In genomic region chr2:145106293-145106692, GRCh38 we compare ENCODE assay signal across 19 cellular contexts.
"Had no signal": no experiment of that assay in that cellular context is flagged by ENCODE, and none has a peak within 500 bp of the region (broad histone marks: within the 10 kb centered on the region; RNA-seq: fewer than 3 reads in every experiment).

No MANE protein-coding gene starts in this region.

- DNase-seq: effector CD4-positive, alpha-beta T cell; endodermal cell; glutamatergic neuron; naive thymus-derived CD4-positive, alpha-beta T cell; nephron progenitor cell; psoas muscle; spleen; stimulated activated CD4-positive, alpha-beta T cell treated with anti-CD3 and anti-CD28 coated beads, Interleukin-15, amount 100 ng/mL, for 24 hours; stimulated activated CD4-positive, alpha-beta T cell treated with anti-CD3 and anti-CD28 coated beads, Interleukin-1b, Interleukin-23, amount 100 ng/mL, for 48 hours; stimulated activated CD4-positive, alpha-beta T cell treated with anti-CD3 and anti-CD28 coated beads, Interleukin-4, amount 100 ng/mL, for 24 hours; tibial artery; upper lobe of left lung had no signal

- H3K36me3 ChIP-seq: esophagus muscularis mucosa, gastroesophageal sphincter, spleen, tibial artery, upper lobe of left lung, vagina had no signal

- H3K4me3 ChIP-seq: coronary artery, esophagus muscularis mucosa, gastroesophageal sphincter, psoas muscle, spleen, tibial artery, upper lobe of left lung, vagina had no signal

- H3K9me3 ChIP-seq: esophagus muscularis mucosa, gastroesophageal sphincter, psoas muscle, spleen, tibial artery, upper lobe of left lung, vagina had no signal

- ATAC-seq: gastroesophageal sphincter; naive thymus-derived CD4-positive, alpha-beta T cell; psoas muscle; sciatic nerve; stimulated activated memory B cell treated with anti-CD40 and anti-IgM and Interleukin-4, amounts not matched to agents 10 μg/mL and 1 μg/mL and 100 μg/mL, for 72 hours had no signal

- H3K27ac ChIP-seq: coronary artery, esophagus muscularis mucosa, gastroesophageal sphincter, psoas muscle, spleen, tibial artery, upper lobe of left lung, vagina had no signal

- FAIRE-seq: endothelial cell of umbilical vein had no signal

- H3K4me1 ChIP-seq: esophagus muscularis mucosa, gastroesophageal sphincter, psoas muscle, spleen, upper lobe of left lung, vagina had no signal
